In genomic region chr17:35372846-35373531, GRCh38 we compare ENCODE assay signal across 1 cellular context.
TF ChIP-seq lines count a peak whose summit lies in the region.

No MANE protein-coding gene starts in this region.

TF ChIP-seq in SK-N-SH, 30 proteins besides CTCF, POLR2A, EP300 and RAD21 (continued from another document):
- TF ChIP-seq, protein P1, sequence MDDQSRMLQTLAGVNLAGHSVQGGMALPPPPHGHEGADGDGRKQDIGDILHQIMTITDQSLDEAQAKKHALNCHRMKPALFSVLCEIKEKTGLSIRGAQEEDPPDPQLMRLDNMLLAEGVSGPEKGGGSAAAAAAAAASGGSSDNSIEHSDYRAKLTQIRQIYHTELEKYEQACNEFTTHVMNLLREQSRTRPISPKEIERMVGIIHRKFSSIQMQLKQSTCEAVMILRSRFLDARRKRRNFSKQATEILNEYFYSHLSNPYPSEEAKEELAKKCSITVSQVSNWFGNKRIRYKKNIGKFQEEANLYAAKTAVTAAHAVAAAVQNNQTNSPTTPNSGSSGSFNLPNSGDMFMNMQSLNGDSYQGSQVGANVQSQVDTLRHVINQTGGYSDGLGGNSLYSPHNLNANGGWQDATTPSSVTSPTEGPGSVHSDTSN (IDR thresholded peaks at IDR 0.05): no peak
- TF ChIP-seq, protein P2, sequence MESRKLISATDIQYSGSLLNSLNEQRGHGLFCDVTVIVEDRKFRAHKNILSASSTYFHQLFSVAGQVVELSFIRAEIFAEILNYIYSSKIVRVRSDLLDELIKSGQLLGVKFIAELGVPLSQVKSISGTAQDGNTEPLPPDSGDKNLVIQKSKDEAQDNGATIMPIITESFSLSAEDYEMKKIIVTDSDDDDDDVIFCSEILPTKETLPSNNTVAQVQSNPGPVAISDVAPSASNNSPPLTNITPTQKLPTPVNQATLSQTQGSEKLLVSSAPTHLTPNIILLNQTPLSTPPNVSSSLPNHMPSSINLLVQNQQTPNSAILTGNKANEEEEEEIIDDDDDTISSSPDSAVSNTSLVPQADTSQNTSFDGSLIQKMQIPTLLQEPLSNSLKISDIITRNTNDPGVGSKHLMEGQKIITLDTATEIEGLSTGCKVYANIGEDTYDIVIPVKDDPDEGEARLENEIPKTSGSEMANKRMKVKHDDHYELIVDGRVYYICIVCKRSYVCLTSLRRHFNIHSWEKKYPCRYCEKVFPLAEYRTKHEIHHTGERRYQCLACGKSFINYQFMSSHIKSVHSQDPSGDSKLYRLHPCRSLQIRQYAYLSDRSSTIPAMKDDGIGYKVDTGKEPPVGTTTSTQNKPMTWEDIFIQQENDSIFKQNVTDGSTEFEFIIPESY (IDR thresholded peaks at IDR 0.05; ENCODE audit: borderline replicate concordance, low read depth): no peak
- TF ChIP-seq IRF3 (IDR thresholded peaks at IDR 0.05; ENCODE audit: low read depth, low read length) (no peak), CHD2 (IDR thresholded peaks at IDR 0.05; ENCODE audit: low read length, partially characterized antibody) (no peak), FOSL2 (IDR thresholded peaks at IDR 0.05; ENCODE audit: borderline replicate concordance, low read depth) (no peak), EZH2phosphoT487 (IDR thresholded peaks at IDR 0.05; ENCODE audit: borderline replicate concordance, low read depth) (no peak), RCOR1 (IDR thresholded peaks at IDR 0.05; ENCODE audit: low read length) (no peak), TEAD4 (IDR thresholded peaks at IDR 0.05; ENCODE audit: borderline replicate concordance, insufficient read depth) (no peak)
